9 cellular contexts compared by ENCODE assay signal in the genomic region with DNA sequence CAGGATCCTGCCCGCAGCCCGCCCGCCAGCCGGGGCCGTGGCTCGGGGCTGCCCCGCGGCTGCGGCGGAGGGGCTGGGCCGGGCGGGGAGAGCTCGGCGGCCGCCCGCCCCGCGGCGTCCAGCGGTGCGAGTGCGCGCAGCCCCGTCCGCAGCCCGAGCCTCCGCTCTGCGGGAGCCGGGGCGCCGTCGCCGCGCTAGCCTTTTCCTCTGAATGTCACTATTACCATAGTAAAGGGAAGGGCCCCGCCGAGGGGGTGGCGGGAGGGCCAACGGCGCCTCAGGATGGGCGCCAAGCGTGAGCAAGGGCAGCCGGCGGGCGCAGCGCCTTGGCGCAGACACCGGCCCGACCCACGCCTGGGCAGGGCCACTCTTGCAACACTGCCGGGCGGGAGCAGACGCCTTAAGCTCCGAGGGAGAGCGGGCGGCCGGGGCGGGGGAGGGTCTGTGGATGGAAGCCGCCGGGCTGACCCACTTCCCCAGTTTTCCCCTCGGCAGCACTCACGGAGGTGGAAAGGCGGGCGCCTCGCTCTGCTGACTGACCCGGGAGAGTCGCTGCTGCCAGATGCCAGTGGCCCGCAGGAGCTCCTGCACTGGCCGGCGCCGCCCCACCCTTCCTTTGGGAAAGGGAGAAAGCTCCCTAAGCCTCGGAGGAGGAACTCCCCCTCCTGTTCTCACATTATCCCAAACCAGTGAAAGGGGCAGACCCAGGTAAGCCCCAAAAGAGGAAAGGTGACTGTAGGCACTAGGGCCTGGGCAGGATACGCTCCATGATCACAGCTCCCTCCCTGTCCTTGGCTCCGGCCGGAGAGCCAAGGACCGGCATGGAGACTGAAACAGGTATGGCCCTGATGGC.
DNase-seq lines count a peak whose midpoint lies in the region; ATAC-seq and TF ChIP-seq lines count a peak whose summit lies in the region.
"Had no signal": no experiment of that assay in that cellular context is flagged by ENCODE, and none has a peak within 500 bp of the region (broad histone marks: within the 10 kb centered on the region; RNA-seq: fewer than 3 reads in every experiment).

No MANE protein-coding gene starts in this region.

- CTCF ChIA-PET in PC-3 (lab: Charles Lee) = no interaction called here

- H3K36me3 ChIP-seq in HAP-1 (replicated peaks) (no peaks in the 10 kb centered on the region), PC-3 (ENCODE audit: low read depth, low read length) (no peaks in the 10 kb centered on the region)

- peak; percentile 25 for DNase-seq in AG10803 (ENCODE audit: low read depth)
- DNase-seq in HAP-1 (ENCODE audit: low spot score in 2 of 2) = peak; percentile 74 to 87
- DNase-seq in PC-3 = peak; percentile 19
- DNase-seq in choroid plexus epithelial cell (ENCODE audit: low read depth) = peak; percentile 31
- DNase-seq in left lobe of liver (ENCODE audit: low spot score) = peak; percentile 47
- DNase-seq in stimulated activated naive CD8-positive, alpha-beta T cell treated with anti-CD3 and anti-CD28 coated beads, Interleukin-15, Interleukin-2, amounts not matched to agents 100 U/mL and 50 U/mL, for 24 hours = peak; percentile 35

- peak overlapping the region; percentile 33 for H3K4me3 ChIP-seq in AG10803 (ENCODE audit: low read length)
- peak overlapping the region; percentile 40 for H3K4me3 ChIP-seq in HAP-1
- peak overlapping the region; percentile 50 for H3K4me3 ChIP-seq in PC-3 (ENCODE audit: low read length)
- H3K4me3 ChIP-seq in choroid plexus epithelial cell (ENCODE audit: low read depth, low read length) = peak overlapping the region; percentile 30

- peak overlapping the region; percentile 45 for H2AFZ ChIP-seq in PC-3 (ENCODE audit: low read length)

- H3K79me2 ChIP-seq in PC-3 (ENCODE audit: low read length) = no peaks in the 10 kb centered on the region

- intact Hi-C loops in PC-3 (cut with micrococcal nuclease) = no loop called here

- peaks cover 3% of the 10 kb centered on the region; the same call in 1 of the 2 replicates for H3K4me1 ChIP-seq in HAP-1
- H3K4me1 ChIP-seq in PC-3 (ENCODE audit: insufficient read depth, low read length) = no peaks in the 10 kb centered on the region

- POLR2A ChIA-PET in PC-3 (lab: Charles Lee; ENCODE audit: unreplicated experiment) = no interaction called here

- H3K27ac ChIP-seq in PC-3 (ENCODE audit: low read length) = no peak overlapping the region
- H3K27ac ChIP-seq: epithelial cell of prostate had no signal

- ATAC-seq in PC-3 = peak; percentile 38
- ATAC-seq in left lobe of liver = peak; percentile 82
- ATAC-seq in stimulated activated naive CD8-positive, alpha-beta T cell treated with anti-CD3 and anti-CD28 coated beads, Interleukin-15, Interleukin-2, amounts not matched to agents 100 U/mL and 50 U/mL, for 24 hours = peak; percentile 50
- ATAC-seq in GM21529 (IDR thresholded peaks at IDR 0.05; ENCODE audit: unreplicated experiment) = no peak
- ATAC-seq in HG03095 (IDR thresholded peaks at IDR 0.05; ENCODE audit: unreplicated experiment) = no peak

- H3K27me3 ChIP-seq in HAP-1 (ENCODE audit: low read depth) (no peaks in the 10 kb centered on the region; the same call in 1 of the 2 replicates), PC-3 (ENCODE audit: low read length) (peaks cover 58% of the 10 kb centered on the region)

- H3K9ac ChIP-seq in PC-3 (ENCODE audit: low read length) = no peak overlapping the region

- peak overlapping the region; percentile 70 for H3K4me2 ChIP-seq in PC-3 (ENCODE audit: low read length)

- in situ Hi-C loops in HAP-1 (cut with MboI; ENCODE audit: low sequenced_read_pairs) = no loop called here

- no peaks in the 10 kb centered on the region for H4K20me1 ChIP-seq in PC-3 (ENCODE audit: low read length)

- H3K9me2 ChIP-seq in PC-3 (replicated peaks; ENCODE audit: low read length) = no peaks in the 10 kb centered on the region

- TF ChIP-seq CTCF in AG10803 (conservative IDR thresholded peaks at IDR 0.05; ENCODE audit: low read length) (no peak), PC-3 (conservative IDR thresholded peaks at IDR 0.05; ENCODE audit: low read depth, low read length) (no peak), choroid plexus epithelial cell (conservative IDR thresholded peaks at IDR 0.05; ENCODE audit: low read depth, low read length) (no peak)

- no TSS peak for BruUV-seq in PC-3 (replicated peaks; lab: Mats Ljungman, UMichigan)

- no peaks in the 10 kb centered on the region for H3F3A ChIP-seq in PC-3 (ENCODE audit: low read length, unreplicated experiment)

- H3K9me3 ChIP-seq in HAP-1 (no peaks in the 10 kb centered on the region), PC-3 (ENCODE audit: low read length) (no peaks in the 10 kb centered on the region)

Comparison
In these comparisons a context has a peak if more than half of its experiments do, and no peak if none do; other contexts are left out.
1. DNase-seq: peak in every context shown above with its lines; median percentile 80 in HAP-1; 47 in left lobe of liver; 35 in stimulated activated naive CD8-positive, alpha-beta T cell treated with anti-CD3 and anti-CD28 coated beads, Interleukin-15, Interleukin-2, amounts not matched to agents 100 U/mL and 50 U/mL, for 24 hours; 31 in choroid plexus epithelial cell; 25 in AG10803; 19 in PC-3.
2. ATAC-seq: peak in PC-3 (single experiment), left lobe of liver (single experiment) and stimulated activated naive CD8-positive, alpha-beta T cell treated with anti-CD3 and anti-CD28 coated beads, Interleukin-15, Interleukin-2, amounts not matched to agents 100 U/mL and 50 U/mL, for 24 hours (single experiment); none in GM21529 (single experiment) and HG03095 (single experiment).
3. Peak in every context shown above with its lines, with median percentiles within 50 percentile points of each other: H3K4me3 ChIP-seq.